9 cellular contexts compared by ENCODE assay signal in genomic region chrX:155094468-155095061, GRCh38. TPM values are rescaled to one million over a fixed set of nuclear protein-coding genes. Genes with fewer than 3 reads are reported as not detected.
DNase-seq lines count a peak whose midpoint lies in the region; ATAC-seq and TF ChIP-seq lines count a peak whose summit lies in the region.
"Had no signal": no experiment of that assay in that cellular context is flagged by ENCODE, and none has a peak within 500 bp of the region (broad histone marks: within the 10 kb centered on the region; RNA-seq: fewer than 3 reads in every experiment).

No MANE protein-coding gene starts in this region.

- DNase-seq in COR-L47 (lab: John Stamatoyannopoulos, UW) (peak; percentile 4), GM13977 (ENCODE audit: low spot score) (no peak), NCI-H1092 treated with DMSO at 0.1 percent for 48 hours (lab: John Stamatoyannopoulos, UW) (peak; percentile 10), inferior parietal cortex (ENCODE audit: extremely low spot score) (peak; percentile 19), uterus (no peak), NCI-H1048 (lab: John Stamatoyannopoulos, UW) (no peak)
- peak; percentile 32 for DNase-seq in activated naive CD4-positive, alpha-beta T cell treated with anti-CD3 and anti-CD28 coated beads for 36 hours

- no peak overlapping the region for H3K4me3 Mint-ChIP-seq in activated naive CD4-positive, alpha-beta T cell treated with anti-CD3 and anti-CD28 coated beads for 36 hours

- intact Hi-C loops in activated naive CD4-positive, alpha-beta T cell treated with anti-CD3 and anti-CD28 coated beads for 36 hours (cut with micrococcal nuclease) = loop anchor here (1.0 to 2.0 kb wide), 3 partner anchors 55 to 726 kb away; no protein-coding TSS in a partner anchor
- intact Hi-C loops in uterus (cut with DNase I; ENCODE audit: low total_unique reads) = no loop called here

- no peaks in the 10 kb centered on the region for H3K27me3 Mint-ChIP-seq in activated naive CD4-positive, alpha-beta T cell treated with anti-CD3 and anti-CD28 coated beads for 36 hours (ENCODE audit: low read depth)

- H3K27me3 ChIP-seq in uterus = no peaks in the 10 kb centered on the region

- H3K4me1 Mint-ChIP-seq in activated naive CD4-positive, alpha-beta T cell treated with anti-CD3 and anti-CD28 coated beads for 36 hours (ENCODE audit: low read depth) = no peaks in the 10 kb centered on the region

- H3K9me3 ChIP-seq in uterus = no peaks in the 10 kb centered on the region

- H3K36me3 Mint-ChIP-seq in activated naive CD4-positive, alpha-beta T cell treated with anti-CD3 and anti-CD28 coated beads for 36 hours (ENCODE audit: low read depth) = peaks cover 11% of the 10 kb centered on the region

- no peak overlapping the region for H3K4me3 ChIP-seq in uterus
- H3K4me3 ChIP-seq: skin epidermis had no signal

- H3K4me1 ChIP-seq in uterus = no peaks in the 10 kb centered on the region

- no peak for ATAC-seq in GM19463 (IDR thresholded peaks at IDR 0.05; ENCODE audit: unreplicated experiment)

- H3K27ac ChIP-seq in uterus = no peak overlapping the region
- H3K27ac ChIP-seq: skin epidermis had no signal

- no peak overlapping the region for H3K27ac Mint-ChIP-seq in activated naive CD4-positive, alpha-beta T cell treated with anti-CD3 and anti-CD28 coated beads for 36 hours

- CTCF ChIA-PET in activated naive CD4-positive, alpha-beta T cell treated with anti-CD3 and anti-CD28 coated beads for 36 hours (lab: Charles Lee) = interaction anchor here (0.7 to 2.0 kb wide), 8 partner anchors 8 to 177 kb away, joined by 3 to 6 read pairs (median 4); partner anchors contain the start of gene VBP1

- H3K36me3 ChIP-seq in uterus = no peaks in the 10 kb centered on the region

- TF ChIP-seq POLR2A in uterus (IDR thresholded peaks at IDR 0.05) = no peak

- no peaks in the 10 kb centered on the region for H3K9me3 Mint-ChIP-seq in activated naive CD4-positive, alpha-beta T cell treated with anti-CD3 and anti-CD28 coated beads for 36 hours

- in situ Hi-C loops in GM13977 (cut with MboI; ENCODE audit: low pct_unique_long_range_greater_than_20kb, low sequenced_read_pairs, unreplicated experiment) = no loop called here

- TF ChIP-seq CTCF in GM13977 (IDR thresholded peaks at IDR 0.05; ENCODE audit: extremely low read depth, insufficient read depth, missing control alignments) (peak; percentile 48), uterus (IDR thresholded peaks at IDR 0.05) (peak; percentile 22 to 48 (median 38))

RNA-seq across cellular contexts. Expression of gene BRCC3, which starts 23.3 kb away (rescaled TPM):
- total RNA-seq in activated naive CD4-positive, alpha-beta T cell treated with anti-CD3 and anti-CD28 coated beads for 36 hours = 10 to 100 TPM; 15.4 to 17.9 TPM
- total RNA-seq in uterus = 10 to 100 TPM in 2 of 4 donors, 1 to 10 TPM in 1, under 1 TPM in 1; 0.77 to 15.6 (median 8.8) TPM

RNA-seq across cellular contexts. Expression of gene CMC4, which starts 23.6 kb away (rescaled TPM):
- 1 to 10 TPM; 5.8 to 7.7 TPM for total RNA-seq in activated naive CD4-positive, alpha-beta T cell treated with anti-CD3 and anti-CD28 coated beads for 36 hours
- 10 to 100 TPM in 2 of 4 donors, 1 to 10 TPM in 2; 7.3 to 53.5 (median 12.2) TPM for total RNA-seq in uterus

RNA-seq across cellular contexts. Expression of gene MTCP1, which starts 23.6 kb away (rescaled TPM):
- total RNA-seq in activated naive CD4-positive, alpha-beta T cell treated with anti-CD3 and anti-CD28 coated beads for 36 hours = 10 to 100 TPM; 15.0 to 19.3 TPM
- 10 to 100 TPM in 1 of 4 donors, 1 to 10 TPM in 1, under 1 TPM in 1, not detected in 1; 0.41 to 28.3 (median 6.4) TPM for total RNA-seq in uterus

Comparison
In these comparisons a context has a peak if more than half of its experiments do, and no peak if none do; other contexts are left out.
1. DNase-seq: peak in COR-L47 (single experiment), NCI-H1092 treated with DMSO at 0.1 percent for 48 hours (single experiment), activated naive CD4-positive, alpha-beta T cell treated with anti-CD3 and anti-CD28 coated beads for 36 hours (single experiment) and inferior parietal cortex (single experiment); none in GM13977 (single experiment), uterus (0 of 2) and NCI-H1048 (single experiment).